ENCODE assay signal across 14 cellular contexts in genomic region chr1:208206092-208206698, GRCh38. TPM values are rescaled to one million over a fixed set of nuclear protein-coding genes. Genes with fewer than 3 reads are reported as not detected.
DNase-seq lines count a peak whose midpoint lies in the region; ATAC-seq and TF ChIP-seq lines count a peak whose summit lies in the region.
"Had no signal": no experiment of that assay in that cellular context is flagged by ENCODE, and none has a peak within 500 bp of the region (broad histone marks: within the 10 kb centered on the region; RNA-seq: fewer than 3 reads in every experiment).

No MANE protein-coding gene starts in this region.

- TF ChIP-seq POLR2A in heart left ventricle (IDR thresholded peaks at IDR 0.05) (no peak), lower leg skin (IDR thresholded peaks at IDR 0.05) (no peak)

- intact Hi-C loops in heart left ventricle (cut with DNase I) (no loop called here), cardiac septum (cut with DNase I) (no loop called here), upper lobe of right lung (cut with DNase I) (no loop called here), lower leg skin (cut with DNase I; ENCODE audit: low total_unique reads) (no loop called here), PC-9 (cut with micrococcal nuclease; ENCODE audit: unreplicated experiment) (no loop called here)

- H4K20me1 ChIP-seq in hepatocyte (ENCODE audit: insufficient read depth, poor library complexity, severe bottlenecking) (no peaks in the 10 kb centered on the region), PC-9 (ENCODE audit: insufficient read depth) (no peaks in the 10 kb centered on the region)

- POLR2A ChIA-PET in PC-9 (lab: Charles Lee; ENCODE audit: unreplicated experiment) = no interaction called here

- H3K4me2 ChIP-seq in hepatocyte (no peak overlapping the region), PC-9 (no peak overlapping the region)

- TF ChIP-seq CTCF in heart left ventricle (IDR thresholded peaks at IDR 0.05) (no peak), hepatocyte (IDR thresholded peaks at IDR 0.05; ENCODE audit: poor library complexity) (no peak), upper lobe of right lung (IDR thresholded peaks at IDR 0.05) (no peak), lower leg skin (IDR thresholded peaks at IDR 0.05) (no peak), PC-9 (conservative IDR thresholded peaks at IDR 0.05) (no peak)

- no peak for ATAC-seq in heart left ventricle
- ATAC-seq in upper lobe of right lung = no peak
- ATAC-seq in HG02759 (IDR thresholded peaks at IDR 0.05; ENCODE audit: unreplicated experiment) = no peak
- ATAC-seq: activated T-helper 17 cell treated with anti-CD3 and anti-CD28 coated beads, Interleukin-2, amount 50 U/mL, for 72 hours; effector memory CD8-positive, alpha-beta T cell; WTC11 had no signal

- H3K27me3 ChIP-seq in heart left ventricle (no peaks in the 10 kb centered on the region), hepatocyte (no peaks in the 10 kb centered on the region), upper lobe of right lung (no peaks in the 10 kb centered on the region), PC-9 (ENCODE audit: insufficient read depth, low read depth) (no peaks in the 10 kb centered on the region)

- no TSS peak for BruUV-seq in PC-9 (replicated peaks; lab: Mats Ljungman, UMichigan)

- peaks cover 42% of the 10 kb centered on the region for H3F3A ChIP-seq in PC-9 (ENCODE audit: insufficient read depth, low read depth)

- no peak overlapping the region for H2AFZ ChIP-seq in hepatocyte
- H2AFZ ChIP-seq in PC-9 = no peak overlapping the region

- H3K4me1 ChIP-seq in heart left ventricle = peaks cover 12 to 85% (median 70%) of the 10 kb centered on the region in 12 donors
- peaks cover 39% of the 10 kb centered on the region for H3K4me1 ChIP-seq in hepatocyte (ENCODE audit: insufficient read depth)
- H3K4me1 ChIP-seq in upper lobe of right lung = peaks cover 81% of the 10 kb centered on the region
- peaks cover 58% of the 10 kb centered on the region for H3K4me1 ChIP-seq in PC-9 (replicated peaks; ENCODE audit: insufficient read depth)

- H3K9me2 ChIP-seq in hepatocyte (replicated peaks; ENCODE audit: insufficient read depth) = no peaks in the 10 kb centered on the region
- no peaks in the 10 kb centered on the region for H3K9me2 ChIP-seq in PC-9 (ENCODE audit: insufficient read depth)

- 85 to 88% (median 88%) methylated on average over 5 of the region's 5 CpGs for WGBS in heart left ventricle, 4 donors
- 70% methylated on average over 5 of the region's 5 CpGs for WGBS in hepatocyte (ENCODE audit: low lambda C conversion rate, missing lambda C conversion rate)
- WGBS in lower leg skin, 2 donors = 77 to 84% methylated on average over 5 of the region's 5 CpGs

- peak overlapping the region in 10 of 12 donors; percentile 60 to 85 (median 76) for H3K27ac ChIP-seq in heart left ventricle
- H3K27ac ChIP-seq in hepatocyte = peak overlapping the region; percentile 25
- peak overlapping the region; percentile 77 for H3K27ac ChIP-seq in upper lobe of right lung
- H3K27ac ChIP-seq in PC-9 = no peak overlapping the region

- DNase-seq in heart left ventricle (no peak), cardiac septum (ENCODE audit: low spot score) (no peak), NCI-H69 (lab: John Stamatoyannopoulos, UW) (peak; percentile 36), hepatocyte (ENCODE audit: low spot score) (no peak), upper lobe of right lung (no peak), lower leg skin (ENCODE audit: low spot score in 2 of 2) (no peak), PC-9 (no peak)
- DNase-seq: CD4-positive, alpha-beta memory T cell; effector memory CD8-positive, alpha-beta T cell; stimulated activated CD4-positive, alpha-beta T cell treated with anti-CD3 and anti-CD28 coated beads, Interleukin-4, amount 100 ng/mL, for 4 hours had no signal

- H3K36me3 ChIP-seq in heart left ventricle (peaks cover 0 to 51% (median 11%) of the 10 kb centered on the region in 9 donors), hepatocyte (replicated peaks; ENCODE audit: insufficient read depth, low read depth) (no peaks in the 10 kb centered on the region), upper lobe of right lung (peaks cover 36% of the 10 kb centered on the region), PC-9 (ENCODE audit: low read depth) (no peaks in the 10 kb centered on the region)

- H3K79me2 ChIP-seq in hepatocyte = no peaks in the 10 kb centered on the region
- H3K79me2 ChIP-seq in PC-9 (ENCODE audit: low read depth) = peaks cover 15% of the 10 kb centered on the region

- H3K4me3 ChIP-seq in heart left ventricle (no peak overlapping the region), hepatocyte (no peak overlapping the region), upper lobe of right lung (no peak overlapping the region), lower leg skin (ENCODE audit: low read depth, poor library complexity, severe bottlenecking) (no peak overlapping the region), PC-9 (no peak overlapping the region)
- H3K4me3 ChIP-seq: skin epidermis had no signal

- no peaks in the 10 kb centered on the region for H3K9me3 ChIP-seq in heart left ventricle
- no peaks in the 10 kb centered on the region for H3K9me3 ChIP-seq in hepatocyte (ENCODE audit: low read depth)
- no peaks in the 10 kb centered on the region for H3K9me3 ChIP-seq in upper lobe of right lung
- no peaks in the 10 kb centered on the region for H3K9me3 ChIP-seq in PC-9 (ENCODE audit: insufficient read depth, low read depth)

- CTCF ChIA-PET in PC-9 (lab: Charles Lee) = interaction anchor here (0.6 kb wide), 1 partner anchor 209 kb away, joined by 4 read pairs; no protein-coding TSS in a partner anchor

RNA-seq across cellular contexts. Expression of gene PLXNA2, which starts 38.0 kb away (rescaled TPM):
- total RNA-seq in heart left ventricle (10 to 100 TPM; 13.3 to 28.2 (median 18.4) TPM), cardiac septum (23.8 TPM), hepatocyte (8.3 and 9.8 TPM in 2 replicates), upper lobe of right lung (98.5 TPM), lower leg skin (10 to 100 TPM; 27.4 to 44.2 (median 36.9) TPM), PC-9 (2021) (10.2 and 15.6 TPM in 2 replicates)
- polyA plus RNA-seq in heart left ventricle (10 to 100 TPM in 1 of 2 donors, 1 to 10 TPM in 1; 9.2 to 10.5 TPM), hepatocyte (13.1 and 16.4 TPM in 2 replicates)
